ENCODE assay signal across 8 cellular contexts in the genomic region with DNA sequence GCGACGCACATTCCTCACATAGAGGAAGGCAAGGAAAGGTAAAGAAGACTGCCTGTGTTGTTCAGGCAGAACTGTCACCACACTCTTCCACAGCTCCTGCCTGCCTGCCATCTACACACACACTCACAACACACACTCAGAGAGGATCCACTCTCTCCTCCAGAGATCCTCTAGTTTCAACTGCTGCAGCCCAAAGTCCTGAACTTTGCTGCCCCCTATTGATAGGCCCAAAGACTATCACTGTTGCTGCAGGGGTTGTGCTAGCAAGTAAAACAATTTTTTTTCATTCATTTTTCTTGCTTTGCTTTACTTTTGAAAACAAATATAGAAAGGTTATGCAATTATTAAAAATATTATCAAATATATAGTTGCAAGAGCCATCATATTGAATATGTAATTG.
DNase-seq lines count a peak whose midpoint lies in the region; FAIRE-seq and TF ChIP-seq lines count a peak whose summit lies in the region.

No MANE protein-coding gene starts in this region.

- peak overlapping the region; percentile 90 for H3K27ac ChIP-seq in KMS-11

- H3K27me3 ChIP-seq in KMS-11 (ENCODE audit: insufficient read depth, low read depth), result no peaks in the 10 kb centered on the region

- peak; percentile 93 for TF ChIP-seq CTCF in KMS-11 (conservative IDR thresholded peaks at IDR 0.05; ENCODE audit: low read depth, low read length)

- H3K4me2 ChIP-seq in KMS-11, result peak overlapping the region; percentile 96

- no peak overlapping the region for H3K4me3 ChIP-seq in KMS-11 (IDR thresholded peaks at IDR 0.05; ENCODE audit: insufficient read depth, low read depth, low read length)

- no peaks in the 10 kb centered on the region; the same call in 1 of the 2 replicates for H4K20me1 ChIP-seq in KMS-11 (ENCODE audit: insufficient read depth)

- H3K79me2 ChIP-seq in KMS-11 (ENCODE audit: insufficient read depth, low read depth), result no peaks in the 10 kb centered on the region

- no peak overlapping the region; the same call in 1 of the 2 replicates for H3K9ac ChIP-seq in KMS-11

- peaks cover 51% of the 10 kb centered on the region for H3K4me1 ChIP-seq in KMS-11 (ENCODE audit: low read depth, poor library complexity, severe bottlenecking)

- peak; percentile 68 for FAIRE-seq in RCC 7860 (lab: Jason Lieb, UNC)

- H2AFZ ChIP-seq in KMS-11 (ENCODE audit: low read depth), result no peak overlapping the region

- H3K36me3 ChIP-seq in KMS-11 (ENCODE audit: insufficient read depth), result 0 out of 2 replicates have a peak, but pooled peaks cover 5% of the 10 kb centered on the region

- peak; percentile 48 for DNase-seq in activated CD4-positive, alpha-beta T cell treated with anti-CD3 and anti-CD28 coated beads for 48 hours
- no peak for DNase-seq in activated CD4-positive, alpha-beta T cell treated with anti-CD3 and anti-CD28 coated beads, Interleukin-2, amount 50 U/mL, for 1 hour
- DNase-seq in RCC 7860 (ENCODE audit: low spot score) (peak; percentile 31), ecto neural progenitor cell (ENCODE audit: low spot score) (peak; percentile 56), midbrain (lab: John Stamatoyannopoulos, UW) (peak; percentile 78), GM19238 (ENCODE audit: insufficient read length, low spot score) (no peak), germinal center (ENCODE audit: low spot score) (no peak)

Comparison
In these comparisons a context has a peak if more than half of its experiments do, and no peak if none do; other contexts are left out.
1. DNase-seq: peak in activated CD4-positive, alpha-beta T cell treated with anti-CD3 and anti-CD28 coated beads for 48 hours (single experiment), RCC 7860 (single experiment), ecto neural progenitor cell (single experiment) and midbrain (single experiment); none in activated CD4-positive, alpha-beta T cell treated with anti-CD3 and anti-CD28 coated beads, Interleukin-2, amount 50 U/mL, for 1 hour (single experiment), GM19238 (single experiment) and germinal center (single experiment).